ENCODE assay signal across 15 cellular contexts in genomic region chr14:95953111-95953724, GRCh38.
DNase-seq lines count a peak whose midpoint lies in the region; ATAC-seq and TF ChIP-seq lines count a peak whose summit lies in the region.
"Had no signal": no experiment of that assay in that cellular context is flagged by ENCODE, and none has a peak within 500 bp of the region (broad histone marks: within the 10 kb centered on the region; RNA-seq: fewer than 3 reads in every experiment).

No MANE protein-coding gene starts in this region.

- no peaks in the 10 kb centered on the region for H3K79me2 ChIP-seq in DND-41 (ENCODE audit: insufficient read depth, low read length)

- no peaks in the 10 kb centered on the region for H3K27me3 ChIP-seq in DND-41 (ENCODE audit: insufficient read depth, low read length, poor library complexity)
- H3K27me3 ChIP-seq in aorta (ENCODE audit: control insufficient read depth in 1 of 2, insufficient read depth in 2 of 2, low read length in 1 of 2): no peaks in the 10 kb centered on the region
- H3K27me3 ChIP-seq: foreskin keratinocyte, upper lobe of left lung had no signal

- no peak overlapping the region for H3K4me3 ChIP-seq in DND-41 (ENCODE audit: low read depth in 1 of 2, low read length in 2 of 2)
- no peak overlapping the region for H3K4me3 ChIP-seq in Jurkat, Clone E6-1 (ENCODE audit: low read length)
- H3K4me3 ChIP-seq in aorta (ENCODE audit: low read length in 2 of 2): no peak overlapping the region
- H3K4me3 ChIP-seq: PC-9, prostate gland, upper lobe of left lung had no signal

- ATAC-seq in DND-41 (ENCODE audit: insufficient read depth, low read depth): no peak
- ATAC-seq in aorta (ENCODE audit: low FRiP score): no peak
- ATAC-seq in HG03354 (IDR thresholded peaks at IDR 0.05; ENCODE audit: poor library complexity, severe bottlenecking, unreplicated experiment): no peak
- ATAC-seq: foreskin keratinocyte had no signal

- H3K36me3 ChIP-seq in DND-41 (ENCODE audit: insufficient read depth, low read length) (no peaks in the 10 kb centered on the region), aorta (ENCODE audit: control insufficient read depth in 1 of 2, insufficient read depth in 2 of 2, low read length in 1 of 2) (no peaks in the 10 kb centered on the region)
- H3K36me3 ChIP-seq: prostate gland, upper lobe of left lung had no signal

- no peaks in the 10 kb centered on the region for H4K20me1 ChIP-seq in DND-41 (ENCODE audit: insufficient read depth, low read length)

- TF ChIP-seq CTCF in DND-41 (IDR thresholded peaks at IDR 0.05; ENCODE audit: borderline replicate concordance, extremely low read depth, low read length, poor library complexity, severe bottlenecking) (no peak), GM20000 (IDR thresholded peaks at IDR 0.05; ENCODE audit: extremely low read depth, missing control alignments) (no peak)

- peak; percentile 11 for DNase-seq in DND-41
- peak; percentile 8 for DNase-seq in Jurkat, Clone E6-1 (ENCODE audit: low read depth, low spot score)
- peak; percentile 8 for DNase-seq in amniotic stem cell (lab: John Stamatoyannopoulos, UW)
- DNase-seq in kidney tubule cell (ENCODE audit: low spot score): peak; percentile 10
- DNase-seq in GM20000 (ENCODE audit: low spot score): no peak
- no peak for DNase-seq in NOMO-1 treated with DMSO at 0.1 percent for 48 hours (lab: John Stamatoyannopoulos, UW; ENCODE audit: unreplicated experiment)
- no peak for DNase-seq in aorta
- DNase-seq: activated CD4-positive, alpha-beta T cell treated with anti-CD3 and anti-CD28 coated beads for 48 hours; DMS79; foreskin keratinocyte; NCI-H345; PC-9; upper lobe of left lung had no signal

- H3K9me3 ChIP-seq in DND-41 (ENCODE audit: insufficient read depth, low read length, severe bottlenecking) (no peaks in the 10 kb centered on the region), aorta (ENCODE audit: control insufficient read depth, low read length) (no peaks in the 10 kb centered on the region)
- H3K9me3 ChIP-seq: prostate gland, upper lobe of left lung had no signal

- no peak overlapping the region for H2AFZ ChIP-seq in DND-41 (ENCODE audit: low read depth, low read length)
- H2AFZ ChIP-seq: PC-9 had no signal

- 52 to 62% methylated on average over 8 of the region's 8 CpGs for WGBS in aorta, 2 donors

- H3K4me1 ChIP-seq in DND-41 (ENCODE audit: insufficient read depth, low read length) (no peaks in the 10 kb centered on the region), aorta (ENCODE audit: control insufficient read depth in 1 of 2, insufficient read depth in 2 of 2, low read length in 2 of 2) (no peaks in the 10 kb centered on the region)
- H3K4me1 ChIP-seq: foreskin keratinocyte, prostate gland, upper lobe of left lung had no signal

- intact Hi-C loops in aorta (cut with DNase I): no loop called here

- H3K27ac ChIP-seq in DND-41 (ENCODE audit: low read length) (no peak overlapping the region), aorta (ENCODE audit: low read depth in 1 of 2, low read length in 2 of 2) (no peak overlapping the region)
- H3K27ac ChIP-seq: foreskin keratinocyte, PC-9, prostate gland, upper lobe of left lung had no signal

- no peak overlapping the region for H3K9ac ChIP-seq in DND-41 (ENCODE audit: low read depth, low read length)

- no peak overlapping the region for H3K4me2 ChIP-seq in DND-41 (ENCODE audit: insufficient read depth, low read length)
- H3K4me2 ChIP-seq: PC-9 had no signal

Comparison
In these comparisons a context has a peak if more than half of its experiments do, and no peak if none do; other contexts are left out.
1. DNase-seq: peak in DND-41 (single experiment), Jurkat, Clone E6-1 (single experiment), amniotic stem cell (single experiment) and kidney tubule cell (single experiment); none in GM20000 (single experiment), NOMO-1 treated with DMSO at 0.1 percent for 48 hours (single experiment) and aorta (0 of 2).